ENCODE assay signal across 19 cellular contexts in the genomic region with DNA sequence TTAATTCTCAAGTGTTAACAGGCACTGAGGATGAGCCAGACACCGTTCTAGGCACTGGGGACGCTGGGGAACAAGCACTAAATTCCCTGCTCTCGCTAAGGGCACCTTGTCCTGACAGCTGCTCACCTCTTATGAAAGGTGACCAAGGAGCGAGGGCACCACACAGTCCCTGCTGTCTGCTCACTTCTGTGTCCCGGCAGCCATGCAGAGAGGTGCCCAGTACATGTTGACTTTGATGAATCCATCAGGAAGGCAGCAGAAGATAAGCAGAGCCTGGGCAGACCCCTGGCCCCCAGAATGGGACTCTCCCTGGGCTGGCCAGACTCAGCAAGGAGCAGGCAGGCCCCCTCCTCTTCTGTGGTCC. TPM values are rescaled to one million over a fixed set of nuclear protein-coding genes. Genes with fewer than 3 reads are reported as not detected.
A peak's percentile ranks its signal among the peaks of the same experiment; 100 is the strongest.
DNase-seq lines count a peak whose midpoint lies in the region; ATAC-seq and TF ChIP-seq lines count a peak whose summit lies in the region.
"Had no signal": no experiment of that assay in that cellular context is flagged by ENCODE, and none has a peak within 500 bp of the region (broad histone marks: within the 10 kb centered on the region; RNA-seq: fewer than 3 reads in every experiment).

No MANE protein-coding gene starts in this region.

- no peaks in the 10 kb centered on the region for H3K9me3 ChIP-seq in muscle layer of colon (ENCODE audit: low read length)

- no peak for TF ChIP-seq CTCF in HFFc6 (IDR thresholded peaks at IDR 0.05)
- no peak for TF ChIP-seq CTCF in chondrocyte (IDR thresholded peaks at IDR 0.05)
- TF ChIP-seq CTCF in progenitor cell of endocrine pancreas (IDR thresholded peaks at IDR 0.05; ENCODE audit: unreplicated experiment): no peak

- H3K27ac Mint-ChIP-seq in HFFc6 (peak overlapping the region; percentile 98), chondrocyte (ENCODE audit: unreplicated experiment) (peak overlapping the region; percentile 93), progenitor cell of endocrine pancreas (no peak overlapping the region)
- H3K27ac Mint-ChIP-seq: H9, T-helper 17 cell had no signal

- H3K36me3 Mint-ChIP-seq in HFFc6 (ENCODE audit: low read depth): peaks cover 20% of the 10 kb centered on the region
- H3K36me3 Mint-ChIP-seq in chondrocyte (ENCODE audit: low read depth): peaks cover 4% of the 10 kb centered on the region
- H3K36me3 Mint-ChIP-seq in progenitor cell of endocrine pancreas (ENCODE audit: insufficient read depth): peaks cover under 1% of the 10 kb centered on the region

- peaks cover 31% of the 10 kb centered on the region for H3K4me1 ChIP-seq in muscle layer of colon (ENCODE audit: insufficient read depth, low read length)

- H3K4me1 Mint-ChIP-seq in HFFc6 (ENCODE audit: low read depth): peaks cover 60% of the 10 kb centered on the region
- peaks cover 65% of the 10 kb centered on the region for H3K4me1 Mint-ChIP-seq in chondrocyte (ENCODE audit: low read depth)
- no peaks in the 10 kb centered on the region for H3K4me1 Mint-ChIP-seq in progenitor cell of endocrine pancreas (ENCODE audit: low read depth)

- no peak overlapping the region for H3K9ac ChIP-seq in muscle layer of colon (ENCODE audit: low read length)

- no peaks in the 10 kb centered on the region for H3K9me3 Mint-ChIP-seq in HFFc6
- no peaks in the 10 kb centered on the region for H3K9me3 Mint-ChIP-seq in chondrocyte (ENCODE audit: low read depth)
- no peaks in the 10 kb centered on the region for H3K9me3 Mint-ChIP-seq in progenitor cell of endocrine pancreas (ENCODE audit: low read depth)
- H3K9me3 Mint-ChIP-seq: H9, nephron had no signal

- no peaks in the 10 kb centered on the region for H3K27me3 ChIP-seq in muscle layer of colon (ENCODE audit: control insufficient read depth in 1 of 2, insufficient read depth in 2 of 2, low read length in 2 of 2)
- no peaks in the 10 kb centered on the region for H3K27me3 ChIP-seq in H7 (ENCODE audit: control insufficient read depth, insufficient read depth, low read length)

- H3K36me3 ChIP-seq in muscle layer of colon (ENCODE audit: insufficient read depth, low read length) (peaks cover 7% of the 10 kb centered on the region), H7 (replicated peaks; ENCODE audit: control insufficient read depth, insufficient read depth, low read length) (no peaks in the 10 kb centered on the region)

- DNase-seq in HFFc6 (no peak), chondrocyte (ENCODE audit: low spot score) (peak; percentile 66), substantia nigra (lab: John Stamatoyannopoulos, UW) (no peak), H7 (no peak), progenitor cell of endocrine pancreas (ENCODE audit: low spot score, unreplicated experiment) (no peak), NCI-H2227 (lab: John Stamatoyannopoulos, UW; ENCODE audit: unreplicated experiment) (no peak)
- DNase-seq: activated CD4-positive, alpha-beta T cell treated with anti-CD3 and anti-CD28 coated beads, Interleukin-2, amount 50 U/mL, for 4 hours; activated naive CD4-positive, alpha-beta T cell treated with Interleukin-2 at 50 U/mL for 16 hours; Calu3; H9; KBM-7; NCI-H1048; NCI-H526; stimulated activated naive CD4-positive, alpha-beta T cell; T-helper 17 cell had no signal

- H3K4me3 ChIP-seq in muscle layer of colon (ENCODE audit: low read depth in 1 of 2, low read length in 2 of 2) (no peak overlapping the region), H7 (ENCODE audit: insufficient read depth, low read depth, low read length) (no peak overlapping the region)

- no peaks in the 10 kb centered on the region; the same call in 1 of the 2 replicates for H3K27me3 Mint-ChIP-seq in HFFc6 (ENCODE audit: insufficient read depth)
- no peaks in the 10 kb centered on the region for H3K27me3 Mint-ChIP-seq in chondrocyte (ENCODE audit: low read depth)
- no peaks in the 10 kb centered on the region for H3K27me3 Mint-ChIP-seq in progenitor cell of endocrine pancreas

- no peak for ATAC-seq in HG02678 (IDR thresholded peaks at IDR 0.05; ENCODE audit: unreplicated experiment)
- ATAC-seq: T-helper 17 cell had no signal

- H3K27ac ChIP-seq in muscle layer of colon (ENCODE audit: low read depth, low read length): peak overlapping the region; percentile 63
- H3K27ac ChIP-seq in substantia nigra (ENCODE audit: low read depth, low read length, poor library complexity, severe bottlenecking): peak overlapping the region; percentile 69
- H3K27ac ChIP-seq: VCaP had no signal

- H3K4me3 Mint-ChIP-seq in HFFc6: no peak overlapping the region
- H3K4me3 Mint-ChIP-seq in chondrocyte (ENCODE audit: unreplicated experiment): no peak overlapping the region
- no peak overlapping the region for H3K4me3 Mint-ChIP-seq in progenitor cell of endocrine pancreas (ENCODE audit: low read depth)
- H3K4me3 Mint-ChIP-seq: H9, nephron, T-helper 17 cell had no signal

RNA-seq across cellular contexts. Expression of a gene that starts 14.1 kb away (rescaled TPM):
- total RNA-seq in HFFc6 (2021; fragmentation: NEBNext Ultra II Directional; extraction: Animal tissue kit (Norgen Biotek cat#: 25700)): 10 to 100 TPM; 21.5 to 33.1 (median 27.1) TPM
- total RNA-seq in chondrocyte: 33.0 to 99.3 TPM (median 33.2 TPM) in 3 replicates
- 12.1 and 12.5 TPM in 2 replicates for total RNA-seq in H7 (2014; rRNA removed; shearing (Covaris generic))
- 49.6 and 58.3 TPM in 2 replicates for total RNA-seq in progenitor cell of endocrine pancreas
